ENCODE assay signal across 1 cellular context in the genomic region with DNA sequence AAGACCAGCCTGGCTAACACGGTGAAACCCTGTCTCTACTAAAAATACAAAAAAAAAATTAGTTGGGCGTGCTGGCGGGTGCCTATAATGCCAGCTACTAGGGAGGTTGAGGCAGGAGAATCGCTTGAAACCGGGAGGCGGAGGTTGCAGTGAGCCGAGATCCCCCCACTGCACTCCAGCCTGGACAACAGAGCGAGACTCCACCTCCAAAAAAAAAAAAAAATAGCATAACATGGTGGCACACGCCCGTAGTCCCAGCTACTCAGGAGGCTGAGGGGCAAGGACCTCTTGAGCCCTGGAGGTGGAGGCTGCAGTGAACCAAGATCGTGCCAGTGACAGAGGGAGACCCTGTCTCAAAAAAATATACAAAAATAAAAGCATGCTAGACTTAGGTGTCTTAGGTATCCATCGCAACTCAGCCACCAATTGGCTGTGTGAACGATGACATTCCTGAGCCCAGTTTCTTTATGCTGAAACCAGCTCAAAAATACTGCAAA.
TF ChIP-seq lines count a peak whose summit lies in the region.

No MANE protein-coding gene starts in this region.

TF ChIP-seq in HepG2, 621 proteins besides CTCF, POLR2A, EP300 and RAD21 (continued from another document):
- TF ChIP-seq, protein P1, sequence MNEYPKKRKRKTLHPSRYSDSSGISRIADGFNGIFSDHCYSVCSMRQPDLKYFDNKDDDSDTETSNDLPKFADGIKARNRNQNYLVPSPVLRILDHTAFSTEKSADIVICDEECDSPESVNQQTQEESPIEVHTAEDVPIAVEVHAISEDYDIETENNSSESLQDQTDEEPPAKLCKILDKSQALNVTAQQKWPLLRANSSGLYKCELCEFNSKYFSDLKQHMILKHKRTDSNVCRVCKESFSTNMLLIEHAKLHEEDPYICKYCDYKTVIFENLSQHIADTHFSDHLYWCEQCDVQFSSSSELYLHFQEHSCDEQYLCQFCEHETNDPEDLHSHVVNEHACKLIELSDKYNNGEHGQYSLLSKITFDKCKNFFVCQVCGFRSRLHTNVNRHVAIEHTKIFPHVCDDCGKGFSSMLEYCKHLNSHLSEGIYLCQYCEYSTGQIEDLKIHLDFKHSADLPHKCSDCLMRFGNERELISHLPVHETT (CRISPR knock-in tag; conservative IDR thresholded peaks at IDR 0.05) = no peak
- TF ChIP-seq, protein P2, sequence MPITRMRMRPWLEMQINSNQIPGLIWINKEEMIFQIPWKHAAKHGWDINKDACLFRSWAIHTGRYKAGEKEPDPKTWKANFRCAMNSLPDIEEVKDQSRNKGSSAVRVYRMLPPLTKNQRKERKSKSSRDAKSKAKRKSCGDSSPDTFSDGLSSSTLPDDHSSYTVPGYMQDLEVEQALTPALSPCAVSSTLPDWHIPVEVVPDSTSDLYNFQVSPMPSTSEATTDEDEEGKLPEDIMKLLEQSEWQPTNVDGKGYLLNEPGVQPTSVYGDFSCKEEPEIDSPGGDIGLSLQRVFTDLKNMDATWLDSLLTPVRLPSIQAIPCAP (CRISPR knock-in tag; IDR thresholded peaks at IDR 0.05; ENCODE audit: low read depth) = no peak
- TF ChIP-seq ZNF337 (CRISPR knock-in tag; IDR thresholded peaks at IDR 0.05; ENCODE audit: borderline replicate concordance, low read depth) (no peak), ZSCAN31 (CRISPR knock-in tag; IDR thresholded peaks at IDR 0.05; ENCODE audit: low read depth) (0 out of 2 replicates have a peak, but pooled peaks have one; percentile 4), KDM5A (IDR thresholded peaks at IDR 0.05; ENCODE audit: borderline replicate concordance, low read length) (no peak), HNRNPK (IDR thresholded peaks at IDR 0.05; ENCODE audit: low read depth, low read length, poor library complexity, severe bottlenecking) (no peak), ZNF747 (CRISPR knock-in tag; IDR thresholded peaks at IDR 0.05; ENCODE audit: borderline replicate concordance) (no peak), TBX2 (CRISPR knock-in tag; IDR thresholded peaks at IDR 0.05; ENCODE audit: borderline replicate concordance) (no peak; the same call in 1 of the 2 replicates), PHF8 (CRISPR knock-in tag; IDR thresholded peaks at IDR 0.05) (no peak), PLRG1 (conservative IDR thresholded peaks at IDR 0.05) (no peak), PITX1 (CRISPR knock-in tag; IDR thresholded peaks at IDR 0.05) (no peak), RBFOX2 (IDR thresholded peaks at IDR 0.05; ENCODE audit: low read depth, low read length) (no peak), WIZ (CRISPR knock-in tag; IDR thresholded peaks at IDR 0.05) (no peak), ISL2 (CRISPR knock-in tag; IDR thresholded peaks at IDR 0.05) (no peak)
